ENCODE assay signal across 8 cellular contexts in the genomic region with DNA sequence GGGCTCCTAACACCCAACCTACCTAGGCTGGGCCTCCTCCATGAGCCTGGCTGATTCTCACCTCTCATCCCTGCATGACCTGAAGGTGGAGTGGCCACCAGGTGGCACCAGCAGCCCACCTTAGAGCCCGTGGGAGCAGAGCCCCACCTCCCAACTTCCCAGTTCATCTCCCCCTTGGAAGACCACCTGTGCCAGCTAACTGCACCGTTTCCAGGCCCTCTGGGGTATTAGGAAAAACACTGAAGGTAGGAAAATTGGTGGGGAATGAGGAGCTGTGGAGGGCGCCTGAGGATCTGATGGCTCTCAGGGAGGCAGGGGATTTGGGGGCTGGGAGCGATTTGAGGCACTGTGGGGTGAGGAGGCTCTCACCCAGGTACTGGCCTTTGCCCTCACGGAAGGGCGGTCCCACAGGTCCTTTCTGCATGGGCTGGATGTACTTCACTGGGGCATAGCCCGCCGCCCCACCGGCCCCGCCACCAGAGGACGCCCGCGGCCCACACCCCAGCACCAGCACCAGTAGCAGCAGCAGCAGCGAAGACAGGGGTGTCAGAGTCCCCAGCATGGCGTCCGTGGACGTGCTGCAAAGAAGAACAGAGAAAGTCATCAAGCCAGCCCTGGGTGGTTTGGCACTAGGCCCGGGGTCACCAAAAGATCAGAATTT. TPM values are rescaled to one million over a fixed set of nuclear protein-coding genes. Genes with fewer than 3 reads are reported as not detected.
A peak's percentile ranks its signal among the peaks of the same experiment; 100 is the strongest.
DNase-seq lines count a peak whose midpoint lies in the region; ATAC-seq and TF ChIP-seq lines count a peak whose summit lies in the region.

No MANE protein-coding gene starts in this region.

- H3K27me3 Mint-ChIP-seq in Calu3 (ENCODE audit: unreplicated experiment) (no peaks in the 10 kb centered on the region), nephron progenitor cell (ENCODE audit: low read depth, poor library complexity) (peaks cover 3% of the 10 kb centered on the region)

- TF ChIP-seq CTCF in Calu3 (IDR thresholded peaks at IDR 0.05; ENCODE audit: unreplicated experiment) (peak; percentile 95), PC-9 (conservative IDR thresholded peaks at IDR 0.05) (peak; percentile 91), nephron progenitor cell (IDR thresholded peaks at IDR 0.05) (peak; percentile 91)

- peak; percentile 88 for ATAC-seq in stimulated activated naive CD8-positive, alpha-beta T cell treated with anti-CD3 and anti-CD28 coated beads, Interleukin-15, Interleukin-2, amounts not matched to agents 100 U/mL and 50 U/mL, for 24 hours
- no peak for ATAC-seq in HG03460 (IDR thresholded peaks at IDR 0.05; ENCODE audit: unreplicated experiment)

- no peaks in the 10 kb centered on the region for H3K27me3 ChIP-seq in PC-9 (ENCODE audit: insufficient read depth, low read depth)

- H3K9me2 ChIP-seq in PC-9 (ENCODE audit: insufficient read depth), result no peaks in the 10 kb centered on the region

- intact Hi-C loops in Calu3 (cut with micrococcal nuclease; ENCODE audit: unreplicated experiment) (loop anchor here (1.0 to 2.0 kb wide), 3 partner anchors 34 to 185 kb away; no protein-coding TSS in a partner anchor), PC-9 (cut with micrococcal nuclease; ENCODE audit: unreplicated experiment) (loop anchor here (1.0 to 2.0 kb wide), 7 partner anchors 34 to 320 kb away; a partner anchor contains a TSS)

- H3K4me3 Mint-ChIP-seq in Calu3 (ENCODE audit: low read depth, unreplicated experiment) (peak overlapping the region; percentile 51), nephron progenitor cell (no peak overlapping the region)

- no peaks in the 10 kb centered on the region for H3K9me3 Mint-ChIP-seq in Calu3 (ENCODE audit: low read depth, unreplicated experiment)
- H3K9me3 Mint-ChIP-seq in nephron progenitor cell, result no peaks in the 10 kb centered on the region

- BruUV-seq in Calu3 (replicated peaks; lab: Mats Ljungman, UMichigan), result no TSS peak
- no TSS peak for BruUV-seq in PC-9 (replicated peaks; lab: Mats Ljungman, UMichigan)

- no peaks in the 10 kb centered on the region for H4K20me1 ChIP-seq in PC-9 (ENCODE audit: insufficient read depth)

- H3K36me3 ChIP-seq in PC-9 (ENCODE audit: low read depth), result no peaks in the 10 kb centered on the region

- peaks cover 14% of the 10 kb centered on the region; the same call in 1 of the 2 replicates for H3F3A ChIP-seq in PC-9 (ENCODE audit: insufficient read depth, low read depth)

- peak overlapping the region; percentile 69 for H3K4me2 ChIP-seq in PC-9

- H3K27ac Mint-ChIP-seq in Calu3 (ENCODE audit: unreplicated experiment), result peak overlapping the region; percentile 47
- no peak overlapping the region for H3K27ac Mint-ChIP-seq in nephron progenitor cell

- H3K36me3 Mint-ChIP-seq in Calu3 (ENCODE audit: insufficient read depth, unreplicated experiment), result peaks cover 12% of the 10 kb centered on the region
- no peaks in the 10 kb centered on the region for H3K36me3 Mint-ChIP-seq in nephron progenitor cell (ENCODE audit: low read depth)

- H3K27ac ChIP-seq in PC-9, result no peak overlapping the region

- no peaks in the 10 kb centered on the region for H3K79me2 ChIP-seq in PC-9 (ENCODE audit: low read depth)

- H3K4me1 Mint-ChIP-seq in Calu3 (ENCODE audit: low read depth, unreplicated experiment) (peaks cover 10% of the 10 kb centered on the region), nephron progenitor cell (peaks cover 6% of the 10 kb centered on the region)

- POLR2A ChIA-PET in PC-9 (lab: Charles Lee; ENCODE audit: unreplicated experiment), result interaction anchor here (0.7 kb wide), 1 partner anchor 144 kb away, joined by 5 read pairs; no protein-coding TSS in a partner anchor

- H3K4me1 ChIP-seq in PC-9 (replicated peaks; ENCODE audit: insufficient read depth), result peaks cover 4% of the 10 kb centered on the region; the same call in 1 of the 2 replicates

- no peak overlapping the region for H2AFZ ChIP-seq in PC-9

- peak; percentile 89 for DNase-seq in Calu3
- peak; percentile 81 for DNase-seq in HPDE6-E6E7 (ENCODE audit: extremely low spot score)
- peak; percentile 71 to 94 for DNase-seq in PC-9
- DNase-seq in activated T-cell treated with anti-CD3 and anti-CD28 coated beads, Interleukin-2, amount 50 U/mL, for 48 hours, result peak; percentile 87
- peak; percentile 57 for DNase-seq in fibroblast of gingiva (ENCODE audit: low read depth)
- DNase-seq in nephron progenitor cell, result peak; percentile 91
- peak; percentile 86 for DNase-seq in stimulated activated naive CD8-positive, alpha-beta T cell treated with anti-CD3 and anti-CD28 coated beads, Interleukin-15, Interleukin-2, amounts not matched to agents 100 U/mL and 50 U/mL, for 24 hours

- no peak overlapping the region for H3K4me3 ChIP-seq in PC-9

- CTCF ChIA-PET in Calu3 (lab: Charles Lee) (interaction anchor here (1.0 to 1.8 kb wide), 3 partner anchors 35 to 61 kb away, joined by 3 to 16 read pairs (median 3); a partner anchor contains a TSS), PC-9 (lab: Charles Lee) (interaction anchor here (0.5 to 1.3 kb wide), 7 partner anchors 10 to 184 kb away, joined by 3 to 15 read pairs (median 6); no protein-coding TSS in a partner anchor)

- no peaks in the 10 kb centered on the region for H3K9me3 ChIP-seq in PC-9 (ENCODE audit: insufficient read depth, low read depth)

RNA-seq across cellular contexts. Expression of a gene that starts 11.1 kb away (rescaled TPM):
- 26.5 and 32.8 TPM in 2 replicates for total RNA-seq in Calu3 (2022)
- 30.0 and 43.1 TPM in 2 replicates for total RNA-seq in PC-9 (2021)

RNA-seq across cellular contexts. Expression of a gene that starts 15.9 kb away (rescaled TPM):
- total RNA-seq in Calu3 (2022) (0.31 TPM in 1 of 2 replicates, not detected in the other), PC-9 (2021) (1.1 TPM in 1 of 2 replicates, not detected in the other)

RNA-seq across cellular contexts. Expression of a gene that starts 25.2 kb away (rescaled TPM):
- total RNA-seq in Calu3 (2022) (0.07 TPM in 1 of 2 replicates, not detected in the other), PC-9 (2021) (0.20 and 0.28 TPM in 2 replicates)

RNA-seq across cellular contexts. Expression of a gene that starts 49.5 kb away (rescaled TPM):
- total RNA-seq in Calu3 (2022) (70.3 and 71.5 TPM in 2 replicates), PC-9 (2021) (112 and 116 TPM in 2 replicates)

RNA-seq across cellular contexts. Expression of a gene that starts 56.1 kb away (rescaled TPM):
- total RNA-seq in Calu3 (2022) (96.2 and 98.3 TPM in 2 replicates), PC-9 (2021) (150 and 173 TPM in 2 replicates)
